Comparison of ENCODE assay signal across 1 cellular context in the genomic region with DNA sequence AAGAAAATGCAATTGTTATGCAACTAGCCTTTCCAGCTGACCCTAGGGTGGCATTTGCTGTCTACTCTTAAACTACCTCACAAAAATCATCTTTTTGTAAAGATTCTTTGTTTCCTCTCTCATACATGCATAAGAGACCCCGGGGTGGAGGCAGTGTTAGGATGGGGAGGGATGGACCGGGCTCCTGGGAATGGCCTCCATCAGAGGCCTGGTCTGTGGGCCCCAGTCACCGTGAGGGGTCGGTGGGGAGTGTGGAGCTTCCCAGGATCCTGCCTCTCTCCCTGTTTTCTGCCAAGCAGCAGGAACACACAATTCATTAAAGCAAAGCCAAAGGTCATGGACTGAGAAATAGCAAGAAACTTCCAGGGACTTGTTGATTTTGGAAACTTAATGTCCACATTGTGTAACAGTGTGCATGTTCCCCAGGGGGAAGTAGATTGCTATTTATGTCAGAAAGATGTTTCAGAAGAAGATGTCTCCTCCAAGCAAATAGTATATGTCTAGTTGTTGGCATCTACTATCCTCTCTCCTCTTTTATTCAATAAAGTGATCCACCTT.
TF ChIP-seq lines count a peak whose summit lies in the region.

No MANE protein-coding gene starts in this region.

TF ChIP-seq in IMR-90, 13 proteins besides CTCF, POLR2A, EP300 and RAD21 (continued from another document):
- TF ChIP-seq, protein P1, sequence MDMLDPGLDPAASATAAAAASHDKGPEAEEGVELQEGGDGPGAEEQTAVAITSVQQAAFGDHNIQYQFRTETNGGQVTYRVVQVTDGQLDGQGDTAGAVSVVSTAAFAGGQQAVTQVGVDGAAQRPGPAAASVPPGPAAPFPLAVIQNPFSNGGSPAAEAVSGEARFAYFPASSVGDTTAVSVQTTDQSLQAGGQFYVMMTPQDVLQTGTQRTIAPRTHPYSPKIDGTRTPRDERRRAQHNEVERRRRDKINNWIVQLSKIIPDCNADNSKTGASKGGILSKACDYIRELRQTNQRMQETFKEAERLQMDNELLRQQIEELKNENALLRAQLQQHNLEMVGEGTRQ (IDR thresholded peaks at IDR 0.05; ENCODE audit: low read depth, low read length) = no peak
- TF ChIP-seq BHLHE40 (IDR thresholded peaks at IDR 0.05; ENCODE audit: low read depth, low read length) (no peak), RFX5 (IDR thresholded peaks at IDR 0.05; ENCODE audit: low read depth, low read length) (no peak), CEBPB (IDR thresholded peaks at IDR 0.05; ENCODE audit: low read depth, low read length) (no peak), SMC3 (IDR thresholded peaks at IDR 0.05; ENCODE audit: low read depth, low read length) (no peak), ELK1 (IDR thresholded peaks at IDR 0.05; ENCODE audit: borderline replicate concordance, low read depth, low read length) (no peak), FOS (IDR thresholded peaks at IDR 0.05; ENCODE audit: low read depth, low read length) (no peak), MAFK (IDR thresholded peaks at IDR 0.05; ENCODE audit: low read depth, low read length) (no peak), CHD1 (IDR thresholded peaks at IDR 0.05; ENCODE audit: low read depth, low read length) (no peak), RCOR1 (IDR thresholded peaks at IDR 0.05; ENCODE audit: insufficient replicate concordance, low read length) (no peak), MXI1 (IDR thresholded peaks at IDR 0.05; ENCODE audit: borderline replicate concordance, low read depth, low read length) (no peak)
